13 cellular contexts compared by ENCODE assay signal in genomic region chr3:67593761-67594234, GRCh38.
DNase-seq lines count a peak whose midpoint lies in the region; ATAC-seq and TF ChIP-seq lines count a peak whose summit lies in the region.
"Had no signal": no experiment of that assay in that cellular context is flagged by ENCODE, and none has a peak within 500 bp of the region (broad histone marks: within the 10 kb centered on the region; RNA-seq: fewer than 3 reads in every experiment).

No MANE protein-coding gene starts in this region.

- TF ChIP-seq CTCF in Caco-2 (IDR thresholded peaks at IDR 0.05; ENCODE audit: insufficient read depth in 1 of 2, low read depth in 1 of 2, low read length in 1 of 2, severe bottlenecking in 1 of 2, unreplicated experiment in 1 of 2) (no peak), adrenal gland (IDR thresholded peaks at IDR 0.05) (no peak)

- no peaks in the 10 kb centered on the region for H3K9me3 Mint-ChIP-seq in Caco-2 (ENCODE audit: unreplicated experiment)
- H3K9me3 Mint-ChIP-seq in activated T-cell treated with anti-CD3 and anti-CD28 coated beads, Interleukin-2, amount 50 U/mL, for 4 hours: no peaks in the 10 kb centered on the region
- H3K9me3 Mint-ChIP-seq: nephron had no signal

- intact Hi-C loops in Caco-2 (cut with micrococcal nuclease; ENCODE audit: unreplicated experiment) (loop anchor here (1.0 kb wide), 1 partner anchor 197 kb away; no protein-coding TSS in a partner anchor), adrenal gland (cut with DNase I) (no loop called here), left colon (cut with DNase I, micrococcal nuclease) (no loop called here)

- no peak overlapping the region for H3K27ac ChIP-seq in adrenal gland

- H3K4me1 Mint-ChIP-seq in Caco-2 (ENCODE audit: low read depth, unreplicated experiment): no peaks in the 10 kb centered on the region
- H3K4me1 Mint-ChIP-seq in activated T-cell treated with anti-CD3 and anti-CD28 coated beads, Interleukin-2, amount 50 U/mL, for 4 hours (ENCODE audit: low read depth): peaks cover 58% of the 10 kb centered on the region
- H3K4me1 Mint-ChIP-seq: nephron had no signal

- DNase-seq in Caco-2: peak; percentile 10 to 26
- DNase-seq in H7: peak; percentile 22
- DNase-seq in adrenal gland: peak in 4 of 7 donors; percentile 16 to 31 (median 28)
- peak in 1 of 2 donors; percentile 9 for DNase-seq in left colon
- DNase-seq in dedifferentiated amniotic fluid mesenchymal stem cell (ENCODE audit: extremely low spot score): no peak
- DNase-seq in activated T-cell treated with anti-CD3 and anti-CD28 coated beads, Interleukin-2, amount 50 U/mL, for 4 hours: no peak
- DNase-seq: activated CD8-positive, alpha-beta memory T cell treated with anti-CD3 and anti-CD28 coated beads, Interleukin-2, amount 50 U/mL, for 4 hours; cerebellar nuclear complex; COR-L47; NCI-H2227 treated with DMSO at 0.1 percent for 48 hours had no signal

- peaks cover 7% of the 10 kb centered on the region for H3K36me3 Mint-ChIP-seq in Caco-2 (ENCODE audit: insufficient read depth, unreplicated experiment)
- peaks cover 45% of the 10 kb centered on the region for H3K36me3 Mint-ChIP-seq in activated T-cell treated with anti-CD3 and anti-CD28 coated beads, Interleukin-2, amount 50 U/mL, for 4 hours (ENCODE audit: insufficient read depth)

- H3K27me3 ChIP-seq in Caco-2 (replicated peaks; ENCODE audit: control insufficient read depth, insufficient read depth, low read length): no peaks in the 10 kb centered on the region
- no peaks in the 10 kb centered on the region for H3K27me3 ChIP-seq in H7 (ENCODE audit: control insufficient read depth, insufficient read depth, low read length)
- H3K27me3 ChIP-seq in adrenal gland: no peaks in the 10 kb centered on the region

- 82 to 88% (median 85%) methylated on average over 4 of the region's 4 CpGs for WGBS in adrenal gland, 4 donors

- H3K4me3 ChIP-seq in Caco-2 (ENCODE audit: low read depth, low read length): no peak overlapping the region
- H3K4me3 ChIP-seq in H7 (ENCODE audit: insufficient read depth, low read depth, low read length): no peak overlapping the region
- no peak overlapping the region for H3K4me3 ChIP-seq in adrenal gland

- H3K27me3 Mint-ChIP-seq in Caco-2 (ENCODE audit: insufficient read depth, unreplicated experiment): no peaks in the 10 kb centered on the region
- no peaks in the 10 kb centered on the region for H3K27me3 Mint-ChIP-seq in activated T-cell treated with anti-CD3 and anti-CD28 coated beads, Interleukin-2, amount 50 U/mL, for 4 hours (ENCODE audit: low read depth)

- CTCF ChIA-PET in Caco-2 (lab: Charles Lee): no interaction called here

- POLR2A ChIA-PET in Caco-2 (lab: Charles Lee): no interaction called here

- no peak overlapping the region for H3K4me3 Mint-ChIP-seq in Caco-2 (ENCODE audit: unreplicated experiment)
- H3K4me3 Mint-ChIP-seq in activated T-cell treated with anti-CD3 and anti-CD28 coated beads, Interleukin-2, amount 50 U/mL, for 4 hours: no peak overlapping the region
- H3K4me3 Mint-ChIP-seq: nephron had no signal

- no TSS peak for BruUV-seq in Caco-2 (replicated peaks; lab: Mats Ljungman, UMichigan)

- H3K9me3 ChIP-seq in Caco-2: no peaks in the 10 kb centered on the region
- no peaks in the 10 kb centered on the region for H3K9me3 ChIP-seq in adrenal gland (replicated peaks in 1 of 3)

- ATAC-seq in left colon: peak; percentile 43
- ATAC-seq in GM19467 (IDR thresholded peaks at IDR 0.05; ENCODE audit: unreplicated experiment): no peak
- ATAC-seq in HG03097 (IDR thresholded peaks at IDR 0.05; ENCODE audit: low FRiP score, unreplicated experiment): no peak
- no peak for ATAC-seq in activated T-cell treated with anti-CD3 and anti-CD28 coated beads, Interleukin-2, amount 50 U/mL, for 4 hours

- no peak overlapping the region for H3K27ac Mint-ChIP-seq in Caco-2 (ENCODE audit: unreplicated experiment)
- H3K27ac Mint-ChIP-seq: nephron had no signal

- H3K4me1 ChIP-seq in Caco-2 (no peaks in the 10 kb centered on the region), adrenal gland (replicated peaks in 1 of 2) (no peaks in the 10 kb centered on the region)

- TF ChIP-seq POLR2A in adrenal gland (IDR thresholded peaks at IDR 0.05): no peak

- H3K36me3 ChIP-seq in Caco-2 (ENCODE audit: control insufficient read depth, insufficient read depth, low read length) (no peaks in the 10 kb centered on the region), H7 (replicated peaks; ENCODE audit: control insufficient read depth, insufficient read depth, low read length) (no peaks in the 10 kb centered on the region; the same call in 1 of the 2 replicates), adrenal gland (replicated peaks in 1 of 2) (no peaks in the 10 kb centered on the region)

Comparison
In these comparisons a context has a peak if more than half of its experiments do, and no peak if none do; other contexts are left out.
1. DNase-seq: peak in Caco-2 (2 of 2), H7 (single experiment) and adrenal gland (4 of 7); none in dedifferentiated amniotic fluid mesenchymal stem cell (single experiment) and activated T-cell treated with anti-CD3 and anti-CD28 coated beads, Interleukin-2, amount 50 U/mL, for 4 hours (single experiment).